In the genomic region with DNA sequence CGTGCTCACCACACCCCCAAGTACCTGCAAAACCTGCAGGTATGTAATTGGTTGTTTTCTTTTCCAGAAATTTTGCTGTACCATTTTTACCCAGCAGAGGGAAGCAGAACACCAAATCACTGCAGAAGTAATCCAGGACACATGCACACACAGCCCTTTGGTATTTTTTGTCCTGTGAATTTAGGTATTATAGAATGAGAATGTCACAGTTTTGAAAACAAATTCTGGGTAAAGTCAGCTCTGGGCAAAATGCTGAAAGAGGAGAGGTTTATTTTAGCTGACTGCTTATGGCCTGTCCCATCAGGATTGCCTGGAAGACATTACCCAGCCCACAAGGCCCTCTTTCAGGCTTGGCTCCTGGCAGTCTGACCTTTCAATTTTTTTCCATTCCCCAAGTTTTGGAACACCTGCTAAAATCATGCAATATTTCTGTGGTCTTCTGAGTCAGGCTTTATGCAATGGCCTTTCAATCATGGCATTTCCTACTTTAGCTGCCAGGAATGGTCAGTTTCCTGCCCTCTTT, we compare ENCODE assay signal across 8 cellular contexts. TPM values are rescaled to one million over a fixed set of nuclear protein-coding genes. Genes with fewer than 3 reads are reported as not detected.
A peak's percentile ranks its signal among the peaks of the same experiment; 100 is the strongest.
DNase-seq lines count a peak whose midpoint lies in the region; ATAC-seq and TF ChIP-seq lines count a peak whose summit lies in the region.

No MANE protein-coding gene starts in this region.

- POLR2A ChIA-PET in CD4-positive, alpha-beta T cell (lab: Charles Lee) = interaction anchor here (1.7 to 2.1 kb wide), 4 partner anchors 17 to 131 kb away, joined by 4 to 8 read pairs (median 6); a partner anchor contains a TSS
- POLR2A ChIA-PET in activated B cell treated with CpG ODN at 0.5 μM for 24 hours (lab: Charles Lee) = no interaction called here

- H3K27me3 ChIP-seq in CD4-positive, alpha-beta T cell (ENCODE audit: control insufficient read depth, insufficient read depth, low read length) = no peaks in the 10 kb centered on the region
- peaks cover 0 to 2% (median 0%) of the 10 kb centered on the region in 7 donors for H3K27me3 ChIP-seq in heart right ventricle

- H3K4me3 Mint-ChIP-seq in CD4-positive, alpha-beta T cell = peak overlapping the region; percentile 3
- H3K4me3 Mint-ChIP-seq in activated B cell treated with CpG ODN at 0.5 μM for 24 hours = no peak overlapping the region

- WGBS in heart right ventricle, 2 donors = 2 to 3% methylated on average over 1 of the region's 1 CpG

- CTCF ChIA-PET in CD4-positive, alpha-beta T cell (lab: Charles Lee) = interaction anchor here (0.5 to 2.7 kb wide), 7 partner anchors 9 to 248 kb away, joined by 3 to 13 read pairs (median 4); a partner anchor contains a TSS
- CTCF ChIA-PET in activated B cell treated with CpG ODN at 0.5 μM for 24 hours (lab: Charles Lee) = interaction anchor here (0.8 to 7.7 kb wide), 14 partner anchors 17 to 249 kb away, joined by 3 to 66 read pairs (median 4); a partner anchor contains a TSS

- peak overlapping the region; percentile 11 for H3K27ac Mint-ChIP-seq in CD4-positive, alpha-beta T cell
- H3K27ac Mint-ChIP-seq in activated B cell treated with CpG ODN at 0.5 μM for 24 hours = no peak overlapping the region

- no peaks in the 10 kb centered on the region for H3K36me3 Mint-ChIP-seq in CD4-positive, alpha-beta T cell (ENCODE audit: low read depth)
- no peaks in the 10 kb centered on the region for H3K36me3 Mint-ChIP-seq in activated B cell treated with CpG ODN at 0.5 μM for 24 hours (ENCODE audit: low read depth)

- no peaks in the 10 kb centered on the region for H3K27me3 Mint-ChIP-seq in CD4-positive, alpha-beta T cell
- no peaks in the 10 kb centered on the region for H3K27me3 Mint-ChIP-seq in activated B cell treated with CpG ODN at 0.5 μM for 24 hours

- intact Hi-C loops in CD4-positive, alpha-beta T cell (cut with DNase I, micrococcal nuclease) = loop anchor here (1.0 to 10.0 kb wide), 6 partner anchors 132 to 1128 kb away; a partner anchor contains a TSS
- intact Hi-C loops in activated B cell treated with CpG ODN at 0.5 μM for 24 hours (cut with micrococcal nuclease) = loop anchor here (1.0 to 5.0 kb wide), 7 partner anchors 89 to 1066 kb away; no protein-coding TSS in a partner anchor
- intact Hi-C loops in heart right ventricle (cut with DNase I) = loop anchor here (1.0 to 10.0 kb wide), 14 partner anchors 82 to 578 kb away; a partner anchor contains a TSS

- H3K4me3 ChIP-seq in heart right ventricle (no peak overlapping the region), retinal pigment epithelial cell (ENCODE audit: low read length) (no peak overlapping the region)

- peaks cover 0 to 53% (median 23%) of the 10 kb centered on the region in 9 donors for H3K4me1 ChIP-seq in heart right ventricle

- DNase-seq in CD4-positive, alpha-beta T cell = peak in 1 of 10 experiments; percentile 19
- peak; percentile 63 for DNase-seq in GM20000 (ENCODE audit: low spot score)
- peak; percentile 69 for DNase-seq in NCI-H2196 (lab: John Stamatoyannopoulos, UW; ENCODE audit: unreplicated experiment)
- DNase-seq in activated B cell treated with CpG ODN at 0.5 μM for 24 hours = no peak
- peak in 1 of 2 donors; percentile 53 for DNase-seq in heart right ventricle
- no peak for DNase-seq in retinal pigment epithelial cell (ENCODE audit: low read depth)
- no peak for DNase-seq in effector CD8-positive, alpha-beta T cell (lab: John Stamatoyannopoulos, UW)

- peaks cover 29% of the 10 kb centered on the region for H3K4me1 Mint-ChIP-seq in CD4-positive, alpha-beta T cell (ENCODE audit: low read depth)
- peaks cover 16% of the 10 kb centered on the region for H3K4me1 Mint-ChIP-seq in activated B cell treated with CpG ODN at 0.5 μM for 24 hours

- H3K27ac ChIP-seq in CD4-positive, alpha-beta T cell (ENCODE audit: low read depth, low read length) = no peak overlapping the region
- H3K27ac ChIP-seq in heart right ventricle = peak overlapping the region; percentile 34 to 94 (median 86)

- no peaks in the 10 kb centered on the region for H3K9me3 Mint-ChIP-seq in CD4-positive, alpha-beta T cell
- H3K9me3 Mint-ChIP-seq in activated B cell treated with CpG ODN at 0.5 μM for 24 hours = no peaks in the 10 kb centered on the region

- H3K9me3 ChIP-seq in CD4-positive, alpha-beta T cell (ENCODE audit: control insufficient read depth, low read length) = no peaks in the 10 kb centered on the region
- H3K9me3 ChIP-seq in heart right ventricle = no peaks in the 10 kb centered on the region

- ATAC-seq in CD4-positive, alpha-beta T cell (ENCODE audit: poor library complexity) = peak; percentile 28
- ATAC-seq in activated B cell treated with CpG ODN at 0.5 μM for 24 hours (ENCODE audit: low read depth) = no peak
- peak in 5 of 8 donors; percentile 20 to 52 (median 32) for ATAC-seq in heart right ventricle
- no peak for ATAC-seq in GM21447 (IDR thresholded peaks at IDR 0.05; ENCODE audit: unreplicated experiment)

- no peaks in the 10 kb centered on the region for H3K36me3 ChIP-seq in heart right ventricle

- peak; percentile 82 for TF ChIP-seq CTCF in CD4-positive, alpha-beta T cell (IDR thresholded peaks at IDR 0.05)
- TF ChIP-seq CTCF in GM20000 (IDR thresholded peaks at IDR 0.05; ENCODE audit: extremely low read depth, missing control alignments) (peak; percentile 49), activated B cell treated with CpG ODN at 0.5 μM for 24 hours (IDR thresholded peaks at IDR 0.05) (peak; percentile 45), heart right ventricle (IDR thresholded peaks at IDR 0.05) (peak; percentile 74 to 91 (median 83)), retinal pigment epithelial cell (conservative IDR thresholded peaks at IDR 0.05; ENCODE audit: low read depth, low read length) (peak; percentile 76)

RNA-seq across cellular contexts. Expression of a gene that starts 3.5 kb away (rescaled TPM):
- total RNA-seq in CD4-positive, alpha-beta T cell = 1 to 10 TPM; 3.4 to 4.8 TPM
- 15.8 and 23.2 TPM in 2 replicates for total RNA-seq in activated B cell treated with CpG ODN at 0.5 μM for 24 hours
- 1 to 10 TPM; 3.3 to 7.6 (median 5.8) TPM for total RNA-seq in heart right ventricle
- polyA plus RNA-seq in heart right ventricle = 10 to 100 TPM in 1 of 2 donors, 1 to 10 TPM in 1; 3.9 to 14.3 TPM

RNA-seq across cellular contexts. Expression of a gene that starts 54.7 kb away (rescaled TPM):
- 1 to 10 TPM; 1.8 to 1.9 TPM for total RNA-seq in CD4-positive, alpha-beta T cell
- total RNA-seq in activated B cell treated with CpG ODN at 0.5 μM for 24 hours (6.8 and 8.0 TPM in 2 replicates), heart right ventricle (1 to 10 TPM; 1.5 to 6.3 (median 3.0) TPM)
- 1 to 10 TPM; 1.0 to 2.4 TPM for polyA plus RNA-seq in heart right ventricle

Comparison
In these comparisons a context has a peak if more than half of its experiments do, and no peak if none do; other contexts are left out.
1. ATAC-seq: peak in CD4-positive, alpha-beta T cell (single experiment) and heart right ventricle (5 of 8); none in activated B cell treated with CpG ODN at 0.5 μM for 24 hours (single experiment) and GM21447 (single experiment).
2. DNase-seq: peak in GM20000 (single experiment) and NCI-H2196 (single experiment); none in activated B cell treated with CpG ODN at 0.5 μM for 24 hours (single experiment), retinal pigment epithelial cell (single experiment) and effector CD8-positive, alpha-beta T cell (single experiment).
3. Peak in every context shown above with its lines, with median percentiles within 50 percentile points of each other: CTCF ChIP-seq.